In the genomic region with DNA sequence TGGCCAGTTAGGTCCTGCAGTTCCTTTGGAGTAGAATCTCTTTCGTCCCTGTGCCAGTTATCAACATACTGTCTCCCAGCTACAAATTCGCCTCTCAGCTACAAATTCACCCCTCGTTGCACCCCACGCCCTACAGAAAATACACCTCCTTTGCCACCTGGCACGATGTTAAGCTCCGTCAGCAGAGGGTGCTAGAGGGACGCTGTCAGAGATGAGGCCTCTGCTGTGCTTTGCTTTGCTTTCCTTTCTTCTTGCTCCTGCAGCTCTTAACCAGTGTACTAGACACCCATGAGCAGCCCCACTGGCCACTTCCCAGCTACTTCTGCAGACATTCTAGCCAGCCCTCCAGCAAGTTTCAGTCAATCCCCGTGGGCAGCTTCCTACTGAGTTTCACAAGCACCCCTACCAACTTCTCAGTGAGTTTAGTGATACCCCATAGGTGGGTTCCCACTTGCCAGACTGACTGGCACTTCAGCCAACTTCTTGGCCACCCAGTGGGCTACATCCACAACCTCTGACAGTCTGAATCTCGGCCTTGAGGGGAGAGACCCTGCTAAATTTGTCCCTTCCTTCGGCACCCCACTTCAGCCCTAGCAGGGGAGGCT, we compare ENCODE assay signal across 8 cellular contexts. TPM values are rescaled to one million over a fixed set of nuclear protein-coding genes. Genes with fewer than 3 reads are reported as not detected.
DNase-seq lines count a peak whose midpoint lies in the region; ATAC-seq and TF ChIP-seq lines count a peak whose summit lies in the region.

No MANE protein-coding gene starts in this region.

- no peaks in the 10 kb centered on the region for H3K9me3 Mint-ChIP-seq in Calu3 (ENCODE audit: low read depth, unreplicated experiment)

- H3K27me3 Mint-ChIP-seq in Calu3 (ENCODE audit: unreplicated experiment): no peaks in the 10 kb centered on the region

- peaks cover 10% of the 10 kb centered on the region for H3K4me1 Mint-ChIP-seq in Calu3 (ENCODE audit: low read depth, unreplicated experiment)

- peak; percentile 55 for TF ChIP-seq CTCF in Calu3 (IDR thresholded peaks at IDR 0.05; ENCODE audit: unreplicated experiment)
- TF ChIP-seq CTCF in lower leg skin (IDR thresholded peaks at IDR 0.05): no peak

- ATAC-seq in HG03460 (IDR thresholded peaks at IDR 0.05; ENCODE audit: unreplicated experiment): no peak

- H3K36me3 Mint-ChIP-seq in Calu3 (ENCODE audit: insufficient read depth, unreplicated experiment): no peaks in the 10 kb centered on the region

- no peak overlapping the region for H3K4me3 Mint-ChIP-seq in Calu3 (ENCODE audit: low read depth, unreplicated experiment)

- intact Hi-C loops in Calu3 (cut with micrococcal nuclease; ENCODE audit: unreplicated experiment): no loop called here
- intact Hi-C loops in lower leg skin (cut with DNase I; ENCODE audit: low total_unique reads): no loop called here

- POLR2A ChIA-PET in HEK293T (lab: Yijun Ruan, JAX): interaction anchor here (0.7 to 2.4 kb wide), 3 partner anchors 21 to 196 kb away, joined by 3 to 8 read pairs (median 3); no protein-coding TSS in a partner anchor

- peak; percentile 67 for DNase-seq in Calu3
- DNase-seq in HEK293T (ENCODE audit: extremely low spot score): peak; percentile 79
- peak; percentile 69 for DNase-seq in NCI-H460 (ENCODE audit: extremely low read depth, low read depth)
- DNase-seq in activated CD4-positive, alpha-beta T cell treated with anti-CD3 and anti-CD28 coated beads, Interleukin-2, amount 50 U/mL, for 1 hour: peak; percentile 83
- peak; percentile 80 for DNase-seq in dedifferentiated amniotic fluid mesenchymal stem cell (ENCODE audit: extremely low spot score)
- peak; percentile 43 to 91 for DNase-seq in lower leg skin (ENCODE audit: low spot score in 2 of 2)
- DNase-seq in stimulated activated CD4-positive, alpha-beta T cell treated with anti-CD3 and anti-CD28 coated beads, TNF-alpha, amount 100 ng/mL, for 4 hours (ENCODE audit: low read depth in 3 of 3): peak; percentile 56 to 61 (median 60)

- TF ChIP-seq POLR2A in lower leg skin (IDR thresholded peaks at IDR 0.05): no peak

- no TSS peak for BruUV-seq in Calu3 (replicated peaks; lab: Mats Ljungman, UMichigan)

- WGBS in lower leg skin, 2 donors: 12 to 13% methylated on average over 10 of the region's 10 CpGs

- no peak overlapping the region for H3K4me3 ChIP-seq in lower leg skin (ENCODE audit: low read depth, poor library complexity, severe bottlenecking)

- H3K27ac Mint-ChIP-seq in Calu3 (ENCODE audit: unreplicated experiment): no peak overlapping the region

- CTCF ChIA-PET in Calu3 (lab: Charles Lee): interaction anchor here (0.5 to 1.1 kb wide), 10 partner anchors 12 to 776 kb away, joined by 3 to 5 read pairs (median 3); partner anchors contain the start of genes HAUS3 and POLN
- CTCF ChIA-PET in HEK293T (lab: Yijun Ruan, JAX): interaction anchor here (0.6 to 2.5 kb wide), 19 partner anchors 11 to 471 kb away, joined by 3 to 18 read pairs (median 4); partner anchors contain the start of genes CFAP99, HAUS3 and POLN

TF ChIP-seq in HEK293T, 16 proteins besides CTCF, POLR2A, EP300 and RAD21:
- TF ChIP-seq, protein P1, sequence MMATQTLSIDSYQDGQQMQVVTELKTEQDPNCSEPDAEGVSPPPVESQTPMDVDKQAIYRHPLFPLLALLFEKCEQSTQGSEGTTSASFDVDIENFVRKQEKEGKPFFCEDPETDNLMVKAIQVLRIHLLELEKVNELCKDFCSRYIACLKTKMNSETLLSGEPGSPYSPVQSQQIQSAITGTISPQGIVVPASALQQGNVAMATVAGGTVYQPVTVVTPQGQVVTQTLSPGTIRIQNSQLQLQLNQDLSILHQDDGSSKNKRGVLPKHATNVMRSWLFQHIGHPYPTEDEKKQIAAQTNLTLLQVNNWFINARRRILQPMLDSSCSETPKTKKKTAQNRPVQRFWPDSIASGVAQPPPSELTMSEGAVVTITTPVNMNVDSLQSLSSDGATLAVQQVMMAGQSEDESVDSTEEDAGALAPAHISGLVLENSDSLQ (IDR thresholded peaks at IDR 0.05): no peak
- TF ChIP-seq ZNF384 (IDR thresholded peaks at IDR 0.05) (no peak), FOXA1 (IDR thresholded peaks at IDR 0.05) (no peak), SP1 (IDR thresholded peaks at IDR 0.05) (no peak), LEF1 (IDR thresholded peaks at IDR 0.05; ENCODE audit: borderline replicate concordance) (no peak), L3MBTL2 (conservative IDR thresholded peaks at IDR 0.05) (no peak)

RNA-seq across cellular contexts. Expression of gene HAUS3, which starts 21.8 kb away (rescaled TPM):
- total RNA-seq in Calu3 (2022) (12.9 and 13.4 TPM in 2 replicates), lower leg skin (10 to 100 TPM in 3 of 4 donors, 1 to 10 TPM in 1; 6.8 to 15.3 (median 12.4) TPM)
- 11.9 and 12.3 TPM in 2 replicates for total RNA-seq in NCI-H460 (2014; rRNA removed; shearing (Covaris generic))
- 17.4 and 43.3 TPM in 2 replicates for polyA plus RNA-seq in NCI-H460 (2014; cell fraction: nucleus; rRNA removed)

RNA-seq across cellular contexts. Expression of gene POLN, which starts 21.8 kb away (rescaled TPM):
- total RNA-seq in Calu3 (2022) (4.1 and 5.2 TPM in 2 replicates), lower leg skin (1 to 10 TPM in 2 of 4 donors, under 1 TPM in 2; 0.30 to 3.3 (median 0.89) TPM)
- total RNA-seq in NCI-H460 (2014; rRNA removed; shearing (Covaris generic)): 0.50 and 0.75 TPM in 2 replicates
- polyA plus RNA-seq in NCI-H460 (2014; cell fraction: nucleus; rRNA removed): 0.16 and 3.2 TPM in 2 replicates

RNA-seq across cellular contexts. Expression of gene MXD4, which starts 41.8 kb away (rescaled TPM):
- total RNA-seq in Calu3 (2022) (12.8 and 15.0 TPM in 2 replicates), lower leg skin (10 to 100 TPM; 33.3 to 62.6 (median 47.6) TPM)
- total RNA-seq in NCI-H460 (2014; rRNA removed; shearing (Covaris generic)): 8.6 and 12.8 TPM in 2 replicates
- polyA plus RNA-seq in NCI-H460 (2014; cell fraction: nucleus; rRNA removed): 15.7 and 19.3 TPM in 2 replicates
